In the genomic region with DNA sequence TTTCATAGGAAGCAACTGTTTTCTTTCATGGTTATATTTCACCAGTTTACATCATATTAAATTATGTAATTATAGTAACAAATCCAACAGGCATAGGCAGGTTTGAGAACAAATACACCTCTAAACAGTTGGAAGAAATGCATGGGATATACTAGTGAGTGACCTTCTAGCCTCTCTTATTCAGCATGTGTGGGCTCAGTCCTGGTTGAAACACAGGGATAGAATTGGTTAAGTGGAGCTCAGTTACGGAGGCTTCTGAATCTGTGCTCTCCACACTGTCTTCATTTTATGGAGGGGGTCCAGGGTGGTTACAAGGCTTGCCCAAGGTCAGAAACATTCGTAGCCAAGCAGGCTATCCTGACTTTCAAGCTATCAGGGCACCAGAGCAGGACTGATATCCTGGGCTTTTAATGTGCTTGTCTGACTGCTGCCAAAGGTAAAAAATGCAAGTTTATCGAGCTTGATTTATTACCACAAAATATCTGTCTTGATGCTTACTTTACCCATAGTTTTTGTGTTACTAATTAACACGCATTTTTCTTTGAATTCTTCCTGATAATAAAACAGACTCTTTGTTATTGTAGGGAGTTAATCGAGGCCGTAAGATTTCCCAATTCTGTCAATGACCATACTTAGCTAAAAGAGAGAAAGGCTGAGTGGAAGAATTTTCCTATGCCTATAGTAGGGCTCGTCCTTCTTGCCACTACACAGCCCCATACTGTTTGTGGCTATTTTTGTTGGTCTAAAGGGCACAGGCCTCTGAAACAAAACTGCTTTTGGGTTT, we compare ENCODE assay signal across 17 cellular contexts.
DNase-seq lines count a peak whose midpoint lies in the region; ATAC-seq and TF ChIP-seq lines count a peak whose summit lies in the region.
"Had no signal": no experiment of that assay in that cellular context is flagged by ENCODE, and none has a peak within 500 bp of the region (broad histone marks: within the 10 kb centered on the region; RNA-seq: fewer than 3 reads in every experiment).

No MANE protein-coding gene starts in this region.

- no peaks in the 10 kb centered on the region for H3K27me3 Mint-ChIP-seq in activated T-helper 2 cell treated with anti-CD3 and anti-CD28 coated beads, Interferon-gamma antibody, Interleukin-2, Interleukin-4, amounts not matched to agents 10 μg/mL and 5 μg/mL and 100 μg/mL, durations not matched to agents 14 hours and 24 hours and 36 hours (ENCODE audit: low read depth)
- H3K27me3 Mint-ChIP-seq: activated naive CD8-positive, alpha-beta T cell treated with anti-CD3 and anti-CD28 coated beads, Interleukin-2, amount 10 ng/mL, durations not matched to agents 7 days and 5 days had no signal

- ATAC-seq in left cardiac atrium, result peak; percentile 56 to 79
- ATAC-seq in GM21367 (IDR thresholded peaks at IDR 0.05; ENCODE audit: unreplicated experiment), result no peak

- intact Hi-C loops in ascending aorta (cut with DNase I), result loop anchor here (5.0 kb wide), 1 partner anchor 62 kb away; no protein-coding TSS in a partner anchor
- intact Hi-C loops in left cardiac atrium (cut with DNase I), result no loop called here
- intact Hi-C loops in vagina (cut with DNase I), result no loop called here
- intact Hi-C loops in activated T-helper 2 cell treated with anti-CD3 and anti-CD28 coated beads, Interferon-gamma antibody, Interleukin-2, Interleukin-4, amounts not matched to agents 10 μg/mL and 5 μg/mL and 100 μg/mL, durations not matched to agents 14 hours and 24 hours and 36 hours (cut with micrococcal nuclease), result loop anchor here (5.0 kb wide), 1 partner anchor 197 kb away; no protein-coding TSS in a partner anchor

- peaks cover 3% of the 10 kb centered on the region for H3K36me3 Mint-ChIP-seq in activated T-helper 2 cell treated with anti-CD3 and anti-CD28 coated beads, Interferon-gamma antibody, Interleukin-2, Interleukin-4, amounts not matched to agents 10 μg/mL and 5 μg/mL and 100 μg/mL, durations not matched to agents 14 hours and 24 hours and 36 hours (ENCODE audit: low read depth)

- peaks cover 2% of the 10 kb centered on the region for H3K4me1 Mint-ChIP-seq in activated T-helper 2 cell treated with anti-CD3 and anti-CD28 coated beads, Interferon-gamma antibody, Interleukin-2, Interleukin-4, amounts not matched to agents 10 μg/mL and 5 μg/mL and 100 μg/mL, durations not matched to agents 14 hours and 24 hours and 36 hours (ENCODE audit: low read depth)

- H3K9me3 Mint-ChIP-seq in activated T-helper 2 cell treated with anti-CD3 and anti-CD28 coated beads, Interferon-gamma antibody, Interleukin-2, Interleukin-4, amounts not matched to agents 10 μg/mL and 5 μg/mL and 100 μg/mL, durations not matched to agents 14 hours and 24 hours and 36 hours, result no peaks in the 10 kb centered on the region
- H3K9me3 Mint-ChIP-seq: activated naive CD8-positive, alpha-beta T cell treated with anti-CD3 and anti-CD28 coated beads, Interleukin-2, amount 10 ng/mL, durations not matched to agents 7 days and 5 days had no signal

- H3K79me2 ChIP-seq in ACC112 (ENCODE audit: control insufficient read depth, insufficient read depth, low read length, unreplicated experiment) (no peaks in the 10 kb centered on the region), osteoblast (ENCODE audit: insufficient read depth, low read length) (no peaks in the 10 kb centered on the region)

- peak overlapping the region; percentile 54 for H3K4me2 ChIP-seq in osteoblast (ENCODE audit: insufficient read depth, low read length)

- TF ChIP-seq CTCF in ascending aorta (IDR thresholded peaks at IDR 0.05) (no peak), osteoblast (IDR thresholded peaks at IDR 0.05; ENCODE audit: extremely low read depth, low read depth, low read length) (no peak), vagina (IDR thresholded peaks at IDR 0.05) (no peak)

- no peaks in the 10 kb centered on the region for H4K20me1 ChIP-seq in osteoblast (ENCODE audit: insufficient read depth, low read length)

- no peak overlapping the region for H3K4me3 Mint-ChIP-seq in activated T-helper 2 cell treated with anti-CD3 and anti-CD28 coated beads, Interferon-gamma antibody, Interleukin-2, Interleukin-4, amounts not matched to agents 10 μg/mL and 5 μg/mL and 100 μg/mL, durations not matched to agents 14 hours and 24 hours and 36 hours (ENCODE audit: low read depth)
- H3K4me3 Mint-ChIP-seq: activated naive CD8-positive, alpha-beta T cell treated with anti-CD3 and anti-CD28 coated beads, Interleukin-2, amount 10 ng/mL, durations not matched to agents 7 days and 5 days had no signal

- no peak for TF ChIP-seq POLR2A in vagina (IDR thresholded peaks at IDR 0.05)

- H3K27me3 ChIP-seq in ACC112 (ENCODE audit: insufficient read depth, low read length), result no peaks in the 10 kb centered on the region
- no peaks in the 10 kb centered on the region for H3K27me3 ChIP-seq in ascending aorta
- no peaks in the 10 kb centered on the region for H3K27me3 ChIP-seq in osteoblast (ENCODE audit: insufficient read depth, low read length)
- H3K27me3 ChIP-seq in vagina, result no peaks in the 10 kb centered on the region
- H3K27me3 ChIP-seq: upper lobe of left lung had no signal

- H3K9me3 ChIP-seq in ascending aorta, result no peaks in the 10 kb centered on the region
- H3K9me3 ChIP-seq in osteoblast (ENCODE audit: low read depth, low read length), result no peaks in the 10 kb centered on the region
- H3K9me3 ChIP-seq in vagina, result no peaks in the 10 kb centered on the region
- H3K9me3 ChIP-seq: upper lobe of left lung had no signal

- no peak overlapping the region for H3K27ac Mint-ChIP-seq in activated T-helper 2 cell treated with anti-CD3 and anti-CD28 coated beads, Interferon-gamma antibody, Interleukin-2, Interleukin-4, amounts not matched to agents 10 μg/mL and 5 μg/mL and 100 μg/mL, durations not matched to agents 14 hours and 24 hours and 36 hours
- H3K27ac Mint-ChIP-seq: activated naive CD8-positive, alpha-beta T cell treated with anti-CD3 and anti-CD28 coated beads, Interleukin-2, amount 10 ng/mL, durations not matched to agents 7 days and 5 days had no signal

- H3K36me3 ChIP-seq in ACC112 (ENCODE audit: insufficient read depth, low read length) (0 out of 2 replicates have a peak, but pooled peaks cover 5% of the 10 kb centered on the region), ascending aorta (no peaks in the 10 kb centered on the region), osteoblast (ENCODE audit: insufficient read depth, low read length) (no peaks in the 10 kb centered on the region), vagina (no peaks in the 10 kb centered on the region)
- H3K36me3 ChIP-seq: upper lobe of left lung had no signal

- no peak for DNase-seq in ascending aorta (ENCODE audit: low spot score in 2 of 2)
- DNase-seq in left cardiac atrium, result no peak
- DNase-seq in osteoblast (ENCODE audit: insufficient read length, low spot score, missing footprints), result no peak
- DNase-seq in vagina (ENCODE audit: extremely low spot score in 2 of 2), result no peak
- no peak for DNase-seq in NCI-H226
- no peak for DNase-seq in activated T-helper 2 cell treated with anti-CD3 and anti-CD28 coated beads, Interferon-gamma antibody, Interleukin-2, Interleukin-4, amounts not matched to agents 10 μg/mL and 5 μg/mL and 100 μg/mL, durations not matched to agents 14 hours and 24 hours and 36 hours (ENCODE audit: low spot score)
- DNase-seq: activated CD4-positive, alpha-beta T cell treated with anti-CD3 and anti-CD28 coated beads for 48 hours; activated naive CD8-positive, alpha-beta T cell treated with anti-CD3 and anti-CD28 coated beads, Interleukin-2, amount 10 ng/mL, durations not matched to agents 7 days and 5 days; activated T-cell treated with anti-CD3 and anti-CD28 coated beads for 4 hours; cortex of kidney; NCI-H2107; NK-92 treated with Interleukin-12 subunit alpha and Interleukin-12 subunit beta, amount 100 ng/mL, for 24 hours; SHP77; stimulated activated CD4-positive, alpha-beta T cell treated with anti-CD3 and anti-CD28 coated beads, Interleukin-2, amount 100 ng/mL, for 48 hours; upper lobe of left lung had no signal

- H3K4me1 ChIP-seq in ACC112 (ENCODE audit: control insufficient read depth, insufficient read depth, low read length, unreplicated experiment), result peaks cover 14% of the 10 kb centered on the region
- H3K4me1 ChIP-seq in ascending aorta, result peaks cover 9 to 45% of the 10 kb centered on the region in 2 donors
- H3K4me1 ChIP-seq in osteoblast (ENCODE audit: insufficient read depth, low read length), result peaks cover 39% of the 10 kb centered on the region
- peaks cover 44% of the 10 kb centered on the region for H3K4me1 ChIP-seq in vagina
- H3K4me1 ChIP-seq: upper lobe of left lung had no signal

- no peak overlapping the region for H3K27ac ChIP-seq in ACC112 (ENCODE audit: low read depth, low read length)
- H3K27ac ChIP-seq in ascending aorta, result peak overlapping the region; percentile 71 to 81
- H3K27ac ChIP-seq in osteoblast (ENCODE audit: low read depth, low read length), result peak overlapping the region; percentile 71
- no peak overlapping the region for H3K27ac ChIP-seq in vagina
- H3K27ac ChIP-seq: upper lobe of left lung had no signal

- peak overlapping the region; percentile 3 for H2AFZ ChIP-seq in ACC112 (ENCODE audit: low read length, unreplicated experiment)
- H2AFZ ChIP-seq in osteoblast (ENCODE audit: low read length), result peak overlapping the region; percentile 49

- H3K4me3 ChIP-seq in ACC112 (ENCODE audit: low read depth, low read length) (no peak overlapping the region), ascending aorta (no peak overlapping the region), osteoblast (ENCODE audit: insufficient read depth, low read length) (no peak overlapping the region), vagina (no peak overlapping the region)
- H3K4me3 ChIP-seq: upper lobe of left lung had no signal

Comparison
In these comparisons a context has a peak if more than half of its experiments do, and no peak if none do; other contexts are left out.
1. H3K27ac ChIP-seq: peak in ascending aorta (2 of 2) and osteoblast (single experiment); none in ACC112 (single experiment) and vagina (single experiment).
2. intact Hi-C loops: an anchor here in ascending aorta (5.0 kb wide) and activated T-helper 2 cell treated with anti-CD3 and anti-CD28 coated beads, Interferon-gamma antibody, Interleukin-2, Interleukin-4, amounts not matched to agents 10 μg/mL and 5 μg/mL and 100 μg/mL, durations not matched to agents 14 hours and 24 hours and 36 hours (5.0 kb wide); none called in left cardiac atrium and vagina.